ENCODE assay signal across 15 cellular contexts in the genomic region with DNA sequence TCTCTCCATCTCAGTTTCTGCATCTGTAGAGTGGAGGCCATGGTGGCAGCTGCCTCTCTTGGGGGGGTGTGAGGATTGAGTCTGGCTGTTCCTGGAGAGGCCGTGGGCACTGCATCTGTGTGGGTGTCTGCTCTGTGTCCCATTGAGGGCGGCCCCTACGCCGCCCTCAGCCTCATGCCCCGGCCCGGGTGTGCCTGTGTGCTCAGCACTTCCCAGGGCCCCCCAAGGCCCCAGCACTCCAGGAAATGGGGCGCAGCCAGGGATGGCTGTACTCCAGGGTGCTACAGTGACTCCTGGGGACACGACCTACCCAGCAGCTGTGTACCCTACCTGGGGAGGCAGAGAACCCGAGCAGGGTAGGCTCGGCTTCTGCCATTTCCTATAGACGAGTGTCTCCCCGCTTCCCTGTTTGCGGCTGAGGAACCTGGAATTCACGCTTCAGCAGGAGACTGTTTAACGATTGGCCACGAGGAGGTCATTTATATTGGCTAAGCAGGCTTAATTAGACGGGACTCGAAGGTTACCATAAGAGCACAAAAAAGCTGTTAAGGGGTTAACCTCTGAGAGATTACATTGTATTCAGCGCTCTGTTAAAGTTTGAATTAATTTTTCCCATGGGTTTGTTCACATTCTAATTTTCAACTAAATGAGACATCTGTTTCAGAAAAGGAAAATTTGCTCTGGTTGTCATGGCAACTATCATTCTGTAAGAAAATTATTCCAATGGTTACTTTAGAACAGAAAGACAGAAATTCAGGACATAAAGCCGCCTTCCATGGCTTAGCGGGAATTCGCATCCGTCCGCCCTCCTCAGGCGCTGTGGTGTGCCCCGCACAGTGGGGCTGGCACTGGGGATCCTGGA.
DNase-seq lines count a peak whose midpoint lies in the region; TF ChIP-seq lines count a peak whose summit lies in the region.
"Had no signal": no experiment of that assay in that cellular context is flagged by ENCODE, and none has a peak within 500 bp of the region (broad histone marks: within the 10 kb centered on the region; RNA-seq: fewer than 3 reads in every experiment).

No MANE protein-coding gene starts in this region.

- H3K27ac ChIP-seq in angular gyrus (ENCODE audit: low read depth, low read length) (peak overlapping the region; percentile 30), dorsolateral prefrontal cortex (peak overlapping the region in 54 of 59 donors; percentile 8 to 89 (median 73))
- H3K27ac ChIP-seq: BLaER1 had no signal

- DNase-seq in dorsolateral prefrontal cortex (no peak), middle frontal gyrus (ENCODE audit: extremely low spot score, low spot score) (peak; percentile 71), superior temporal gyrus (ENCODE audit: extremely low spot score) (peak; percentile 72), NCI-H748 (lab: John Stamatoyannopoulos, UW; ENCODE audit: unreplicated experiment) (no peak), ecto neural progenitor cell (ENCODE audit: low spot score) (no peak), globus pallidus (ENCODE audit: low spot score) (no peak)
- DNase-seq: DMS 273 treated with DMSO at 0.1 percent for 48 hours, H7, MG63, NCI-H1092 treated with DMSO at 0.1 percent for 48 hours, NCI-H187, NCI-H446 treated with DMSO at 0.1 percent for 48 hours, NCI-H82 had no signal

- intact Hi-C loops in dorsolateral prefrontal cortex (cut with DNase I), result no loop called here

- TF ChIP-seq CTCF in dorsolateral prefrontal cortex (IDR thresholded peaks at IDR 0.05 in 54 of 56, conservative IDR thresholded peaks at IDR 0.05 in 2 of 56; ENCODE audit: low read depth in 1 of 56, partially characterized antibody in 56 of 56), result no peak

- H3K27me3 ChIP-seq in dorsolateral prefrontal cortex, result peaks cover 0 to 6% (median 0%) of the 10 kb centered on the region in 45 donors
- H3K27me3 ChIP-seq: BLaER1, MG63 had no signal

- peak overlapping the region in 4 of 59 donors; percentile 2 to 18 (median 14) for H3K4me3 ChIP-seq in dorsolateral prefrontal cortex
- H3K4me3 ChIP-seq: BLaER1, MG63 had no signal

Comparison
In these comparisons a context has a peak if more than half of its experiments do, and no peak if none do; other contexts are left out.
1. DNase-seq: peak in middle frontal gyrus (single experiment) and superior temporal gyrus (single experiment); none in dorsolateral prefrontal cortex (0 of 10), NCI-H748 (single experiment), ecto neural progenitor cell (single experiment) and globus pallidus (single experiment).